7 cellular contexts compared by ENCODE assay signal in the genomic region with DNA sequence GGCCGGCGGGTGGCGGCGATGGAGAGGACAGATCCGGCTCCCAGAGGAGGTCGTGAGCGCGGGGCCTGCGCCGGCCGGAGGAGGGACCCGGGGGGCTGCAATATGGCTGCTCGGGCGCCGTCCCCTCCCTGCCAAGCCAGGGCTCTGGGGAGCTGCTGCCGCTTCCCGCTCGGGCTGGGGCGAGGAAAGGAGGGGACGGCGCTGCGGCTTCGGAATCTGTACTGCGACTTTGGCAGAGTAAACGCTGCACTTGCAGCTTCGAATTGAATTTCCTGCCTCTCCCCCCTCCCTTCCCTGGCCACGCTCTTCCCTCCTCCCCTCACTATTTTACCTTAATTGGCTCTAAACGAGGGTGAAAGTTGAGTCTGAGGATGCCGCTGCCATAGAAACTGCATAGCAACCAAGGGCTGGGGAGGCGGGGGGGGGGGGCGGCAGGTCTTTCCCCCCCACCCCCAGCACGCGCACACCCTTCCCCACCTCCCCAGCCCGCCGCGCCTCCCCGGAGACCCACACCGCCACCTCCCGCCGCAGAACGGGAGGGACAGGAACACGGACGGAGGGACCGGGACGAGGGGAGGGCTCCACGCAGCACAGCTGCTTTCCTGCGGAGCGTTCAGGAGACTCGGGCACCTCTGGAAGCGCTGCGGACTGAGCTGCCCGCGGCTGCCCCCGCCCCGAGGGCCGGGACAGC.
DNase-seq lines count a peak whose midpoint lies in the region; ATAC-seq and TF ChIP-seq lines count a peak whose summit lies in the region.

No MANE protein-coding gene starts in this region.

- peak overlapping the region in 1 of 2 donors; percentile 32 for H3K27ac Mint-ChIP-seq in stimulated activated naive CD8-positive, alpha-beta T cell treated with anti-CD3 and anti-CD28 coated beads, Interleukin-15, amount 100 ng/mL, for 72 hours

- peaks cover 11% of the 10 kb centered on the region for H3K27me3 ChIP-seq in ectodermal cell (ENCODE audit: control insufficient read depth, insufficient read depth, low read length, poor library complexity, severe bottlenecking)

- ATAC-seq in HG03108 (IDR thresholded peaks at IDR 0.05; ENCODE audit: unreplicated experiment) = peak; percentile 53
- ATAC-seq in stimulated activated naive CD8-positive, alpha-beta T cell treated with anti-CD3 and anti-CD28 coated beads, Interleukin-15, amount 100 ng/mL, for 72 hours = peak; percentile 71

- TF ChIP-seq CTCF in GM13977 (IDR thresholded peaks at IDR 0.05; ENCODE audit: extremely low read depth, insufficient read depth, missing control alignments) = peak; percentile 55

- peak overlapping the region; percentile 61 for H3K4me3 ChIP-seq in ectodermal cell (ENCODE audit: insufficient read depth, low read depth, low read length)
- peak overlapping the region; percentile 57 for H3K4me3 ChIP-seq in mesodermal cell (ENCODE audit: extremely low read depth, insufficient read depth, low read length, poor library complexity, severe bottlenecking)

- H3K27ac ChIP-seq in ectodermal cell (ENCODE audit: insufficient read depth, low read depth, low read length, poor library complexity, severe bottlenecking) = no peak overlapping the region
- H3K27ac ChIP-seq in mesodermal cell (ENCODE audit: low read depth, low read length, severe bottlenecking) = no peak overlapping the region

- peaks cover 12% of the 10 kb centered on the region for H3K4me1 Mint-ChIP-seq in stimulated activated naive CD8-positive, alpha-beta T cell treated with anti-CD3 and anti-CD28 coated beads, Interleukin-15, amount 100 ng/mL, for 72 hours

- DNase-seq in GM13977 (ENCODE audit: low spot score) (peak; percentile 71), NCI-H226 (no peak)
- DNase-seq in activated CD4-positive, alpha-beta T cell treated with anti-CD3 and anti-CD28 coated beads for 4 hours = peak; percentile 25 to 37
- DNase-seq in stimulated activated naive CD8-positive, alpha-beta T cell treated with anti-CD3 and anti-CD28 coated beads, Interleukin-15, amount 100 ng/mL, for 72 hours = peak in 1 of 2 donors; percentile 17

- H3K36me3 ChIP-seq in ectodermal cell (ENCODE audit: control insufficient read depth, insufficient read depth, low read length) (no peaks in the 10 kb centered on the region), mesodermal cell (ENCODE audit: control insufficient read depth, insufficient read depth, low read length) (no peaks in the 10 kb centered on the region)

- no peaks in the 10 kb centered on the region for H3K9me3 Mint-ChIP-seq in stimulated activated naive CD8-positive, alpha-beta T cell treated with anti-CD3 and anti-CD28 coated beads, Interleukin-15, amount 100 ng/mL, for 72 hours

- H3K27me3 Mint-ChIP-seq in stimulated activated naive CD8-positive, alpha-beta T cell treated with anti-CD3 and anti-CD28 coated beads, Interleukin-15, amount 100 ng/mL, for 72 hours = peaks cover 41% of the 10 kb centered on the region

- H3K4me1 ChIP-seq in ectodermal cell (ENCODE audit: control insufficient read depth, insufficient read depth, low read length) (no peaks in the 10 kb centered on the region), mesodermal cell (ENCODE audit: control insufficient read depth, insufficient read depth, low read length, poor library complexity, severe bottlenecking) (peaks cover 3% of the 10 kb centered on the region)

- peak overlapping the region; percentile 71 to 89 for H3K4me3 Mint-ChIP-seq in stimulated activated naive CD8-positive, alpha-beta T cell treated with anti-CD3 and anti-CD28 coated beads, Interleukin-15, amount 100 ng/mL, for 72 hours

- H3K9me3 ChIP-seq in ectodermal cell (ENCODE audit: control insufficient read depth, low read length) (no peaks in the 10 kb centered on the region), mesodermal cell (ENCODE audit: control insufficient read depth, low read length) (no peaks in the 10 kb centered on the region)

- in situ Hi-C loops in GM13977 (cut with MboI; ENCODE audit: low pct_unique_long_range_greater_than_20kb, low sequenced_read_pairs, unreplicated experiment) = no loop called here

- 0 to 1% methylated on average over 50 to 56 of the region's 56 CpGs for WGBS in ectodermal cell, 2 experiments
- 0% methylated on average over 34 to 35 of the region's 56 CpGs for WGBS in mesodermal cell (ENCODE audit: insufficient coverage in 2 of 2), 2 experiments
